Comparison of ENCODE assay signal across 8 cellular contexts in the genomic region with DNA sequence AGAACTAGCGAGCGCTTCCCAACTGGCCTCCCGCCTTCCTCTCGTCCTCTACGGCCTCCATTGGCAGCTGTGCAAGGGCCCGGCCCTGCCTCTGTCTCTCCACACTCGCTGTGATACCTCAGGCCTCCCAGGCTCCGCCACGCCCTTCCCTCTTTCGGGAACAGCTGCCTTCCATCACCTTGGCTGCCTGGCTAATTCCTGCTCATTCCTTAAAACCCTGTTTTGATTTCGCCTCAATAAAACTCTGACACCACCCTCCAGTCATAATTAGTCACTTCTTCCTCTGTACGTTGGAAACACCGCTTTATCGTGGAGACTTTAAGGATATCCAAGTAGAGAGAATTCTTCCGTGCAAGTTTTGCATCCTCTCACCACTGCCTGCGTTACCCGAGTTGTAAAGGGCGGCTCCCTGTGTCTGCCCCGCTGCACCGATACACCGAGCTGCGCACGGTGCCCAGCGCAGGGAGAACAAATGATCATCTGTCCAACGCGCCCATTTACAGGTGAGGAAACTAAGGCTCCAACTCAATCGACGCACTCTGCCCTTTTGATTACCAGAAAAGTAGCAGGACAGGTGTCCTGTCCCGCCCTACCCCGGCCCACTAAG.
DNase-seq lines count a peak whose midpoint lies in the region; ATAC-seq and TF ChIP-seq lines count a peak whose summit lies in the region.

No MANE protein-coding gene starts in this region.

- peak overlapping the region in 1 of 2 donors; percentile 43 for H3K9ac ChIP-seq in duodenal mucosa (ENCODE audit: low read depth in 1 of 2, low read length in 2 of 2)

- intact Hi-C loops in right cardiac atrium (cut with DNase I) = no loop called here
- intact Hi-C loops in Right ventricle myocardium inferior (cut with DNase I) = no loop called here
- intact Hi-C loops in ovary (cut with DNase I) = no loop called here

- H3K4me3 ChIP-seq in right cardiac atrium (ENCODE audit: low read length) (peak overlapping the region; percentile 82), duodenal mucosa (ENCODE audit: low read depth in 1 of 2, low read length in 2 of 2) (peak overlapping the region; percentile 21 to 37), ovary (peak overlapping the region; percentile 38)

- TF ChIP-seq EP300 in ovary (IDR thresholded peaks at IDR 0.05) = no peak

- H3K27me3 ChIP-seq in right cardiac atrium (ENCODE audit: control insufficient read depth, insufficient read depth) (no peaks in the 10 kb centered on the region), duodenal mucosa (ENCODE audit: control insufficient read depth in 1 of 2, insufficient read depth in 2 of 2, low read length in 2 of 2) (no peaks in the 10 kb centered on the region), ovary (no peaks in the 10 kb centered on the region)

- H3K4me1 ChIP-seq in right cardiac atrium (ENCODE audit: control insufficient read depth, insufficient read depth, low read length) (peaks cover 4% of the 10 kb centered on the region), duodenal mucosa (ENCODE audit: control insufficient read depth in 1 of 2, insufficient read depth in 2 of 2, low read length in 2 of 2) (peaks cover 20 to 29% of the 10 kb centered on the region in 2 donors), ovary (ENCODE audit: insufficient read depth) (peaks cover 7% of the 10 kb centered on the region)

- WGBS in right cardiac atrium = 31% methylated on average over 30 of the region's 30 CpGs
- WGBS in ovary, 3 donors = 20 to 22% (median 22%) methylated on average over 30 of the region's 30 CpGs

- H3K27ac ChIP-seq in right cardiac atrium (ENCODE audit: low read length) (no peak overlapping the region), duodenal mucosa (ENCODE audit: low read depth, low read length) (no peak overlapping the region), ovary (no peak overlapping the region)

- ATAC-seq in right cardiac atrium (peak in 1 of 2 donors; percentile 47), Right ventricle myocardium inferior (no peak), HG03159 (IDR thresholded peaks at IDR 0.05; ENCODE audit: unreplicated experiment) (no peak)

- H3K9me3 ChIP-seq in right cardiac atrium (ENCODE audit: control insufficient read depth, low read length) (no peaks in the 10 kb centered on the region), duodenal mucosa (ENCODE audit: control insufficient read depth in 1 of 2, low read length in 2 of 2) (no peaks in the 10 kb centered on the region), ovary (no peaks in the 10 kb centered on the region)

- H3K36me3 ChIP-seq in duodenal mucosa (ENCODE audit: control insufficient read depth in 1 of 2, insufficient read depth in 2 of 2, low read length in 2 of 2) (no peaks in the 10 kb centered on the region), ovary (no peaks in the 10 kb centered on the region)

- TF ChIP-seq POLR2A in ovary (IDR thresholded peaks at IDR 0.05) = no peak

- no peak for TF ChIP-seq CTCF in ovary (IDR thresholded peaks at IDR 0.05)

- peak in 1 of 3 donors; percentile 41 for DNase-seq in right cardiac atrium
- DNase-seq in Right ventricle myocardium inferior (ENCODE audit: missing footprints) = no peak
- DNase-seq in NCI-H748 treated with DMSO at 0.1 percent for 48 hours (lab: John Stamatoyannopoulos, UW) = peak; percentile 20
- peak in 1 of 5 donors; percentile 40 for DNase-seq in ovary
- no peak for DNase-seq in NCI-H2171 treated with DMSO at 0.1 percent for 48 hours (lab: John Stamatoyannopoulos, UW)
- DNase-seq in stimulated activated CD4-positive, alpha-beta T cell treated with anti-CD3 and anti-CD28 coated beads, Interleukin-12 subunit alpha, Interleukin-12 subunit beta, amount 100 ng/mL, for 4 hours = no peak

Comparison
In these comparisons a context has a peak if more than half of its experiments do, and no peak if none do; other contexts are left out.
1. H3K4me3 ChIP-seq: peak in every context shown above with its lines; median percentile 82 in right cardiac atrium; 38 in ovary; 29 in duodenal mucosa.